In the genomic region with DNA sequence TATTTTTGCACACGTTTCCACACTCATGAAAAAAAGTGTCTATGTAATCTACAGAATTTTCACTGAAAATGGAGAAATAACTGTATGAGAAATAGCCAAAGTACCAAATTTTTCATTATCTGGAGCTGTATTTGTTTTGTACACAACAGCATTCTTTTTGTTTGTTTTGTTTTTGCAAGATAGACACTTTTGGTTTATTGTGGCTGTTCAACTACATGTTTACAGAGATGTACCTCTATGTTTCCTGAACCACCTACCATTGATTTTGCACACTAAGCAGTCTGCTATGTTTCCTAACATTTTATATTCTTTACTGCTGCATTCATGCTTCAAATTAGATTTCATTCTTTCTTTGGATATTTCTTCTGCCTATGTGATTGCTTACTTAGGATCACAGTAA, we compare ENCODE assay signal across 1 cellular context.
TF ChIP-seq lines count a peak whose summit lies in the region.

No MANE protein-coding gene starts in this region.

TF ChIP-seq in K562, 482 proteins besides CTCF, POLR2A, EP300 and RAD21 (continued from another document):
- no peak for TF ChIP-seq MNT (conservative IDR thresholded peaks at IDR 0.05)
- no peak for TF ChIP-seq ZNF23 (CRISPR knock-in tag; IDR thresholded peaks at IDR 0.05)
- TF ChIP-seq MAFG (tag; conservative IDR thresholded peaks at IDR 0.05), result peak; percentile 41
- no peak for TF ChIP-seq ZFP1 (CRISPR knock-in tag; IDR thresholded peaks at IDR 0.05)
- no peak for TF ChIP-seq BCOR (IDR thresholded peaks at IDR 0.05)
- TF ChIP-seq C11orf30 (IDR thresholded peaks at IDR 0.05; ENCODE audit: low read depth), result peak; percentile 75
- peak; percentile 89 for TF ChIP-seq ZNF316 (IDR thresholded peaks at IDR 0.05)
- no peak for TF ChIP-seq GABPA (tag; conservative IDR thresholded peaks at IDR 0.05; ENCODE audit: low read depth)
- TF ChIP-seq MAFK (IDR thresholded peaks at IDR 0.05; ENCODE audit: low read length), result peak; percentile 69
- TF ChIP-seq MAFF (IDR thresholded peaks at IDR 0.05; ENCODE audit: low read length), result peak; percentile 63
- no peak for TF ChIP-seq GABPB2 (CRISPR knock-in tag; conservative IDR thresholded peaks at IDR 0.05)
- no peak for TF ChIP-seq ZNF75A (CRISPR knock-in tag; IDR thresholded peaks at IDR 0.05)
